Comparison of ENCODE assay signal across 7 cellular contexts in genomic region chr7:151013356-151013727, GRCh38. TPM values are rescaled to one million over a fixed set of nuclear protein-coding genes. Genes with fewer than 3 reads are reported as not detected.
DNase-seq lines count a peak whose midpoint lies in the region; ATAC-seq, FAIRE-seq and TF ChIP-seq lines count a peak whose summit lies in the region.
"Had no signal": no experiment of that assay in that cellular context is flagged by ENCODE, and none has a peak within 500 bp of the region (broad histone marks: within the 10 kb centered on the region; RNA-seq: fewer than 3 reads in every experiment).

No MANE protein-coding gene starts in this region.

- no peak for DNase-seq in CD8-positive, alpha-beta T cell
- no peak for DNase-seq in activated T-helper 1 cell treated with anti-CD3 and anti-CD28 coated beads, Interleukin-12 subunit alpha, Interleukin-12 subunit beta, Interleukin-2, Interleukin-4 antibody, amounts not matched to agents 30 ng/mL and 10 ng/mL and 1 ng/mL, durations not matched to agents 14 hours and 24 hours and 36 hours (ENCODE audit: low spot score)
- DNase-seq in mesothelial cell of epicardium (ENCODE audit: low spot score in 2 of 2, unreplicated experiment in 2 of 2) (no peak), GM12891 (ENCODE audit: insufficient read length, low spot score) (no peak), urothelium cell line (ENCODE audit: low spot score) (no peak), GM19238 (ENCODE audit: insufficient read length, low spot score) (no peak)
- DNase-seq: NCI-H2171 treated with DMSO at 0.1 percent for 48 hours had no signal

- H3K4me1 ChIP-seq in CD8-positive, alpha-beta T cell (ENCODE audit: insufficient read depth, low read length) = peaks cover 96% of the 10 kb centered on the region

- H3K4me3 ChIP-seq in CD8-positive, alpha-beta T cell (ENCODE audit: low read depth, low read length) = peak overlapping the region; percentile 27

- H3K9me3 ChIP-seq in CD8-positive, alpha-beta T cell (ENCODE audit: low read length) = no peaks in the 10 kb centered on the region

- H3K9me3 Mint-ChIP-seq in CD8-positive, alpha-beta T cell = no peaks in the 10 kb centered on the region
- no peaks in the 10 kb centered on the region for H3K9me3 Mint-ChIP-seq in activated T-helper 1 cell treated with anti-CD3 and anti-CD28 coated beads, Interleukin-12 subunit alpha, Interleukin-12 subunit beta, Interleukin-2, Interleukin-4 antibody, amounts not matched to agents 30 ng/mL and 10 ng/mL and 1 ng/mL, durations not matched to agents 14 hours and 24 hours and 36 hours
- H3K9me3 Mint-ChIP-seq in mesothelial cell of epicardium = no peaks in the 10 kb centered on the region

- H3K36me3 Mint-ChIP-seq in CD8-positive, alpha-beta T cell = peaks cover 2% of the 10 kb centered on the region
- peaks cover 6% of the 10 kb centered on the region for H3K36me3 Mint-ChIP-seq in activated T-helper 1 cell treated with anti-CD3 and anti-CD28 coated beads, Interleukin-12 subunit alpha, Interleukin-12 subunit beta, Interleukin-2, Interleukin-4 antibody, amounts not matched to agents 30 ng/mL and 10 ng/mL and 1 ng/mL, durations not matched to agents 14 hours and 24 hours and 36 hours (ENCODE audit: low read depth)
- H3K36me3 Mint-ChIP-seq in mesothelial cell of epicardium = peaks cover 6% of the 10 kb centered on the region

- peaks cover 85% of the 10 kb centered on the region for H3K4me1 Mint-ChIP-seq in CD8-positive, alpha-beta T cell (ENCODE audit: low read depth)
- H3K4me1 Mint-ChIP-seq in activated T-helper 1 cell treated with anti-CD3 and anti-CD28 coated beads, Interleukin-12 subunit alpha, Interleukin-12 subunit beta, Interleukin-2, Interleukin-4 antibody, amounts not matched to agents 30 ng/mL and 10 ng/mL and 1 ng/mL, durations not matched to agents 14 hours and 24 hours and 36 hours (ENCODE audit: low read depth) = peaks cover 63% of the 10 kb centered on the region
- peaks cover 30% of the 10 kb centered on the region for H3K4me1 Mint-ChIP-seq in mesothelial cell of epicardium

- no peak for FAIRE-seq in GM12891 (lab: Jason Lieb, UNC)
- FAIRE-seq in urothelium cell line (lab: Jason Lieb, UNC) = no peak

- no peak overlapping the region for H3K4me3 Mint-ChIP-seq in CD8-positive, alpha-beta T cell
- peak overlapping the region; percentile 90 for H3K4me3 Mint-ChIP-seq in activated T-helper 1 cell treated with anti-CD3 and anti-CD28 coated beads, Interleukin-12 subunit alpha, Interleukin-12 subunit beta, Interleukin-2, Interleukin-4 antibody, amounts not matched to agents 30 ng/mL and 10 ng/mL and 1 ng/mL, durations not matched to agents 14 hours and 24 hours and 36 hours
- H3K4me3 Mint-ChIP-seq in mesothelial cell of epicardium = peak overlapping the region; percentile 24

- peak overlapping the region; percentile 99 for H3K27ac ChIP-seq in CD8-positive, alpha-beta T cell (ENCODE audit: low read depth, low read length)

- CTCF ChIA-PET in CD8-positive, alpha-beta T cell (lab: Charles Lee) = interaction anchor here (1.1 to 8.4 kb wide), 3 partner anchors 9 to 51 kb away, joined by 3 to 54 read pairs (median 9); no protein-coding TSS in a partner anchor

- H3K27ac Mint-ChIP-seq in CD8-positive, alpha-beta T cell = peak overlapping the region; percentile 98
- H3K27ac Mint-ChIP-seq in activated T-helper 1 cell treated with anti-CD3 and anti-CD28 coated beads, Interleukin-12 subunit alpha, Interleukin-12 subunit beta, Interleukin-2, Interleukin-4 antibody, amounts not matched to agents 30 ng/mL and 10 ng/mL and 1 ng/mL, durations not matched to agents 14 hours and 24 hours and 36 hours = peak overlapping the region; percentile 83
- no peak overlapping the region for H3K27ac Mint-ChIP-seq in mesothelial cell of epicardium

- intact Hi-C loops in CD8-positive, alpha-beta T cell (cut with DNase I, micrococcal nuclease) = loop anchor here (1.0 kb wide), 4 partner anchors 15 to 70 kb away; partner anchors contain the start of genes ABCB8 (in 2 of the 2) and TMUB1 (in 1 of the 2)
- intact Hi-C loops in activated T-helper 1 cell treated with anti-CD3 and anti-CD28 coated beads, Interleukin-12 subunit alpha, Interleukin-12 subunit beta, Interleukin-2, Interleukin-4 antibody, amounts not matched to agents 30 ng/mL and 10 ng/mL and 1 ng/mL, durations not matched to agents 14 hours and 24 hours and 36 hours (cut with micrococcal nuclease) = loop anchor here (1.0 to 10.0 kb wide), 3 partner anchors 15 to 689 kb away; partner anchors contain the start of genes ABCB8, ACTR3C, KCNH2 and LRRC61

- H3K36me3 ChIP-seq in CD8-positive, alpha-beta T cell (ENCODE audit: insufficient read depth, low read length) = no peaks in the 10 kb centered on the region

- no peaks in the 10 kb centered on the region for H3K27me3 Mint-ChIP-seq in CD8-positive, alpha-beta T cell (ENCODE audit: low read depth)
- peaks cover 2% of the 10 kb centered on the region for H3K27me3 Mint-ChIP-seq in activated T-helper 1 cell treated with anti-CD3 and anti-CD28 coated beads, Interleukin-12 subunit alpha, Interleukin-12 subunit beta, Interleukin-2, Interleukin-4 antibody, amounts not matched to agents 30 ng/mL and 10 ng/mL and 1 ng/mL, durations not matched to agents 14 hours and 24 hours and 36 hours (ENCODE audit: insufficient read depth)
- H3K27me3 Mint-ChIP-seq in mesothelial cell of epicardium (ENCODE audit: low read depth) = peaks cover 41% of the 10 kb centered on the region

- TF ChIP-seq POLR2A in GM12891 (IDR thresholded peaks at IDR 0.05; ENCODE audit: low read depth, low read length) = no peak

- no peak for ATAC-seq in CD8-positive, alpha-beta T cell

- no peak for TF ChIP-seq CTCF in CD8-positive, alpha-beta T cell (IDR thresholded peaks at IDR 0.05)
- TF ChIP-seq CTCF in mesothelial cell of epicardium (IDR thresholded peaks at IDR 0.05; ENCODE audit: unreplicated experiment) = no peak

- POLR2A ChIA-PET in CD8-positive, alpha-beta T cell (lab: Charles Lee) = interaction anchor here (1.5 to 3.7 kb wide), 4 partner anchors 15 to 40 kb away, joined by 5 to 24 read pairs (median 6); partner anchors contain the start of gene ABCB8

- no peaks in the 10 kb centered on the region for H3K27me3 ChIP-seq in CD8-positive, alpha-beta T cell (ENCODE audit: insufficient read depth, low read length)

TF ChIP-seq in GM12891, 5 proteins besides CTCF, POLR2A, EP300 and RAD21:
- no peak for TF ChIP-seq POU2F2 (IDR thresholded peaks at IDR 0.05; ENCODE audit: low read depth, low read length)
- TF ChIP-seq PAX5 (IDR thresholded peaks at IDR 0.05; ENCODE audit: insufficient read depth, low read length, severe bottlenecking) = no peak
- TF ChIP-seq TAF1 (IDR thresholded peaks at IDR 0.05; ENCODE audit: low read depth, low read length) = no peak
- no peak for TF ChIP-seq SPI1 (IDR thresholded peaks at IDR 0.05; ENCODE audit: low read depth, low read length)
- TF ChIP-seq POLR2AphosphoS5 (IDR thresholded peaks at IDR 0.05; ENCODE audit: low read depth, low read length) = no peak
TF ChIP-seq in GM12891: peak in this region for 0.

RNA-seq across cellular contexts. Expression of gene ATG9B, which starts 11.0 kb away (rescaled TPM):
- total RNA-seq in CD8-positive, alpha-beta T cell = 10 to 100 TPM in 1 of 2 experiments, 1 to 10 TPM in 1; 9.2 to 12.7 TPM
- 4.7 and 6.3 TPM in 2 replicates for total RNA-seq in activated T-helper 1 cell treated with anti-CD3 and anti-CD28 coated beads, Interleukin-12 subunit alpha, Interleukin-12 subunit beta, Interleukin-2, Interleukin-4 antibody, amounts not matched to agents 30 ng/mL and 10 ng/mL and 1 ng/mL, durations not matched to agents 14 hours and 24 hours and 36 hours
- total RNA-seq in mesothelial cell of epicardium = 10.6 to 14.0 TPM (median 11.8 TPM) in 3 replicates
- polyA plus RNA-seq in GM12891 (2012; ENCODE audit: low read depth, missing spikeins) = 0.71 TPM

RNA-seq across cellular contexts. Expression of gene ABCB8, which starts 14.9 kb away (rescaled TPM):
- 10 to 100 TPM; 43.6 to 49.3 TPM for total RNA-seq in CD8-positive, alpha-beta T cell
- total RNA-seq in activated T-helper 1 cell treated with anti-CD3 and anti-CD28 coated beads, Interleukin-12 subunit alpha, Interleukin-12 subunit beta, Interleukin-2, Interleukin-4 antibody, amounts not matched to agents 30 ng/mL and 10 ng/mL and 1 ng/mL, durations not matched to agents 14 hours and 24 hours and 36 hours = 56.9 and 57.9 TPM in 2 replicates
- total RNA-seq in mesothelial cell of epicardium = 39.8 to 48.0 TPM (median 40.7 TPM) in 3 replicates
- polyA plus RNA-seq in GM12891 (2012; ENCODE audit: low read depth, missing spikeins) = 10.9 TPM

RNA-seq across cellular contexts. Expression of gene NOS3, which starts 22.5 kb away (rescaled TPM):
- total RNA-seq in CD8-positive, alpha-beta T cell = 1 to 10 TPM; 1.1 to 1.4 TPM
- total RNA-seq in activated T-helper 1 cell treated with anti-CD3 and anti-CD28 coated beads, Interleukin-12 subunit alpha, Interleukin-12 subunit beta, Interleukin-2, Interleukin-4 antibody, amounts not matched to agents 30 ng/mL and 10 ng/mL and 1 ng/mL, durations not matched to agents 14 hours and 24 hours and 36 hours = 12.2 and 12.8 TPM in 2 replicates
- total RNA-seq in mesothelial cell of epicardium = 6.0 to 7.8 TPM (median 6.6 TPM) in 3 replicates
- polyA plus RNA-seq in GM12891 (2012; ENCODE audit: low read depth, missing spikeins) = 0.04 TPM

RNA-seq across cellular contexts. Expression of gene ASIC3, which starts 35.0 kb away (rescaled TPM):
- 1 to 10 TPM; 6.7 to 8.6 TPM for total RNA-seq in CD8-positive, alpha-beta T cell
- 1.9 and 4.1 TPM in 2 replicates for total RNA-seq in activated T-helper 1 cell treated with anti-CD3 and anti-CD28 coated beads, Interleukin-12 subunit alpha, Interleukin-12 subunit beta, Interleukin-2, Interleukin-4 antibody, amounts not matched to agents 30 ng/mL and 10 ng/mL and 1 ng/mL, durations not matched to agents 14 hours and 24 hours and 36 hours
- 6.1 to 7.9 TPM (median 7.2 TPM) in 3 replicates for total RNA-seq in mesothelial cell of epicardium
- 2.7 TPM for polyA plus RNA-seq in GM12891 (2012; ENCODE audit: low read depth, missing spikeins)

RNA-seq across cellular contexts. Expression of gene KCNH2, which starts 35.2 kb away (rescaled TPM):
- under 1 TPM; 0.90 to 0.97 TPM for total RNA-seq in CD8-positive, alpha-beta T cell
- total RNA-seq in activated T-helper 1 cell treated with anti-CD3 and anti-CD28 coated beads, Interleukin-12 subunit alpha, Interleukin-12 subunit beta, Interleukin-2, Interleukin-4 antibody, amounts not matched to agents 30 ng/mL and 10 ng/mL and 1 ng/mL, durations not matched to agents 14 hours and 24 hours and 36 hours = 0.20 and 0.49 TPM in 2 replicates
- 11.2 to 12.3 TPM (median 11.7 TPM) in 3 replicates for total RNA-seq in mesothelial cell of epicardium
- polyA plus RNA-seq in GM12891 (2012; ENCODE audit: low read depth, missing spikeins) = 0.09 TPM
